ENCODE assay signal across 23 cellular contexts in the genomic region with DNA sequence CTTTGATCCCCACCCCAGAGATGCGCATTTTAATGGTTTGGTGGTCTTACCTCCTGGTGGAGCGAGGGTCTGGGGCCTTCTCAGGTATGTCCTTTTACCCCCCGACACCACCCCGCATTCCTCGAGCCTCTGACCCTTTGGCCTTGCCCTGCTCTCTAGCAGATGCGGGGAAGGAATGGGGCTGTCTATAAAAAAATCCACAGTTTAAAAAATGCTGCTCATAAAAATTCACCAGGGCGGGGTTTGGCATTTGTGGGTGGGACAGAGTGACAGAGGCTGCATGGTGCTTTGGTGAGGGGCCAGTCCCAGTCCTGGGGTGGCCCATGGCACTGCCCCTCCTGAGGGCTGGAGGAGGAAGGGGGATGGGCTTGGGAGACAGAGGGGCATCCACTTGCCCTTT. TPM values are rescaled to one million over a fixed set of nuclear protein-coding genes. Genes with fewer than 3 reads are reported as not detected.
DNase-seq lines count a peak whose midpoint lies in the region; ATAC-seq and TF ChIP-seq lines count a peak whose summit lies in the region.
"Had no signal": no experiment of that assay in that cellular context is flagged by ENCODE, and none has a peak within 500 bp of the region (broad histone marks: within the 10 kb centered on the region; RNA-seq: fewer than 3 reads in every experiment).

No MANE protein-coding gene starts in this region.

- no peaks in the 10 kb centered on the region for H3K9me2 ChIP-seq in GM23338 (ENCODE audit: insufficient read depth)

- no peaks in the 10 kb centered on the region for H3F3A ChIP-seq in GM23338 (replicated peaks; ENCODE audit: low read depth)

- 67 to 87% (median 77%) methylated on average over 7 of the region's 7 CpGs for WGBS in spleen, 5 donors

- H3K4me1 ChIP-seq in GM23338 (ENCODE audit: insufficient read depth) (peaks cover 18% of the 10 kb centered on the region; the same call in 1 of the 2 replicates), RWPE2 (ENCODE audit: insufficient read depth, poor library complexity, severe bottlenecking) (peaks cover 18% of the 10 kb centered on the region), left lung (peaks cover 4 to 28% of the 10 kb centered on the region in 2 donors), spleen (peaks cover 0 to 41% (median 13%) of the 10 kb centered on the region in 6 donors), HAP-1 (peaks cover 9% of the 10 kb centered on the region)
- no peaks in the 10 kb centered on the region for H3K4me1 ChIP-seq in naive thymus-derived CD4-positive, alpha-beta T cell (ENCODE audit: control insufficient read depth in 2 of 2, insufficient read depth in 2 of 2, low read length in 2 of 2)
- H3K4me1 ChIP-seq: thyroid gland had no signal

- no peak overlapping the region for H3K27ac Mint-ChIP-seq in GM23338
- no peak overlapping the region for H3K27ac Mint-ChIP-seq in naive thymus-derived CD4-positive, alpha-beta T cell
- H3K27ac Mint-ChIP-seq: activated CD4-positive, alpha-beta T cell treated with anti-CD3 and anti-CD28 coated beads, Interleukin-2, amount 10 ng/mL, durations not matched to agents 24 days and 14 days had no signal

- no peak for TF ChIP-seq POLR2A in spleen (IDR thresholded peaks at IDR 0.05)

- H3K9me3 ChIP-seq in RWPE2 (ENCODE audit: severe bottlenecking) (no peaks in the 10 kb centered on the region), left lung (peaks cover 0 to 8% of the 10 kb centered on the region in 2 donors), spleen (peaks cover 0 to 11% (median 3%) of the 10 kb centered on the region in 8 donors), HAP-1 (no peaks in the 10 kb centered on the region)
- H3K9me3 ChIP-seq in naive thymus-derived CD4-positive, alpha-beta T cell (ENCODE audit: control insufficient read depth in 2 of 3, low read length in 3 of 3) = no peaks in the 10 kb centered on the region
- H3K9me3 ChIP-seq: lower lobe of right lung, thyroid gland had no signal

- intact Hi-C loops in left lung (cut with DNase I) = no loop called here
- intact Hi-C loops in spleen (cut with DNase I; ENCODE audit: low total_unique reads) = no loop called here
- intact Hi-C loops in naive thymus-derived CD4-positive, alpha-beta T cell (cut with micrococcal nuclease) = no loop called here

- no peak overlapping the region for H3K4me3 Mint-ChIP-seq in GM23338
- H3K4me3 Mint-ChIP-seq in naive thymus-derived CD4-positive, alpha-beta T cell = no peak overlapping the region
- H3K4me3 Mint-ChIP-seq: activated CD4-positive, alpha-beta T cell treated with anti-CD3 and anti-CD28 coated beads, Interleukin-2, amount 10 ng/mL, durations not matched to agents 24 days and 14 days; naive B cell had no signal

- no peak overlapping the region for H3K27ac ChIP-seq in GM23338 (ENCODE audit: low read depth)
- peak overlapping the region; percentile 26 for H3K27ac ChIP-seq in RWPE2 (ENCODE audit: poor library complexity, severe bottlenecking)
- H3K27ac ChIP-seq in left lung = no peak overlapping the region
- no peak overlapping the region for H3K27ac ChIP-seq in spleen
- H3K27ac ChIP-seq in naive thymus-derived CD4-positive, alpha-beta T cell (ENCODE audit: low read depth, low read length) = no peak overlapping the region
- H3K27ac ChIP-seq: cardiac muscle cell, dorsolateral prefrontal cortex, epithelial cell of prostate, thyroid gland had no signal

- in situ Hi-C loops in HAP-1 (cut with MboI; ENCODE audit: low sequenced_read_pairs) = no loop called here

- no peak for DNase-seq in GM23338 (ENCODE audit: low spot score)
- DNase-seq in RWPE2 (ENCODE audit: low spot score) = no peak
- no peak for DNase-seq in left lung
- peak; percentile 36 for DNase-seq in spleen
- DNase-seq in activated CD8-positive, alpha-beta memory T cell treated with anti-CD3 and anti-CD28 coated beads, Interleukin-2, amount 50 U/mL, for 48 hours = no peak
- DNase-seq in D341Med (ENCODE audit: low spot score) = no peak
- no peak for DNase-seq in naive thymus-derived CD4-positive, alpha-beta T cell
- DNase-seq in HAP-1 (ENCODE audit: low spot score in 2 of 2) = no peak
- DNase-seq: activated CD4-positive, alpha-beta T cell treated with anti-CD3 and anti-CD28 coated beads, Interleukin-2, amount 10 ng/mL, durations not matched to agents 24 days and 14 days; activated gamma-delta T cell treated with Interleukin-2 at 50 U/mL for 16 hours; amniotic stem cell; dorsolateral prefrontal cortex; EL; foreskin melanocyte; lower lobe of right lung; naive B cell; SIG-M5; stimulated activated CD4-positive, alpha-beta T cell treated with anti-CD3 and anti-CD28 coated beads, Interleukin-2, amount 100 ng/mL, for 24 hours; stimulated activated naive CD4-positive, alpha-beta T cell; T-helper 1 cell; thyroid gland had no signal

- peaks cover 37% of the 10 kb centered on the region for H3K4me1 Mint-ChIP-seq in GM23338
- peaks cover 0 to 31% (median 0%) of the 10 kb centered on the region in 7 donors for H3K4me1 Mint-ChIP-seq in naive thymus-derived CD4-positive, alpha-beta T cell

- no peak overlapping the region for H2AFZ ChIP-seq in GM23338

- H4K20me1 ChIP-seq in GM23338 (replicated peaks; ENCODE audit: insufficient read depth) = no peaks in the 10 kb centered on the region

- H3K4me2 ChIP-seq in GM23338 = peak overlapping the region; percentile 32; the same call in 1 of the 2 replicates

- CTCF ChIA-PET in naive thymus-derived CD4-positive, alpha-beta T cell (lab: Charles Lee) = no interaction called here

- no peak for TF ChIP-seq CTCF in GM23338 (conservative IDR thresholded peaks at IDR 0.05; ENCODE audit: low read depth in 2 of 2)
- TF ChIP-seq CTCF in RWPE2 (IDR thresholded peaks at IDR 0.05; ENCODE audit: poor library complexity, severe bottlenecking) = no peak
- TF ChIP-seq CTCF in left lung (IDR thresholded peaks at IDR 0.05) = no peak
- TF ChIP-seq CTCF in spleen (IDR thresholded peaks at IDR 0.05 in 8 of 11, conservative IDR thresholded peaks at IDR 0.05 in 3 of 11) = no peak

- no peaks in the 10 kb centered on the region; the same call in 2 of the 3 replicates for H3K9me3 Mint-ChIP-seq in GM23338
- peaks cover 0 to 14% (median 0%) of the 10 kb centered on the region in 11 donors for H3K9me3 Mint-ChIP-seq in naive thymus-derived CD4-positive, alpha-beta T cell

- 0 out of 3 replicates have a peak, but pooled peaks cover 3% of the 10 kb centered on the region for H3K36me3 Mint-ChIP-seq in GM23338 (ENCODE audit: low read depth)
- peaks cover 0 to 14% (median 0%) of the 10 kb centered on the region in 5 donors for H3K36me3 Mint-ChIP-seq in naive thymus-derived CD4-positive, alpha-beta T cell
- H3K36me3 Mint-ChIP-seq: naive B cell had no signal

- H3K36me3 ChIP-seq in GM23338 (ENCODE audit: insufficient read depth) (no peaks in the 10 kb centered on the region), RWPE2 (ENCODE audit: low read depth) (no peaks in the 10 kb centered on the region), left lung (no peaks in the 10 kb centered on the region), spleen (no peaks in the 10 kb centered on the region), HAP-1 (replicated peaks) (no peaks in the 10 kb centered on the region)
- no peaks in the 10 kb centered on the region for H3K36me3 ChIP-seq in naive thymus-derived CD4-positive, alpha-beta T cell (ENCODE audit: control insufficient read depth in 2 of 3, insufficient read depth in 3 of 3, low read length in 3 of 3)
- H3K36me3 ChIP-seq: cardiac muscle cell, lower lobe of right lung, thyroid gland had no signal

- peaks cover 24% of the 10 kb centered on the region for H3K27me3 Mint-ChIP-seq in GM23338 (ENCODE audit: insufficient read depth, low read depth, poor library complexity)
- H3K27me3 Mint-ChIP-seq in naive thymus-derived CD4-positive, alpha-beta T cell = peaks cover 0 to 16% (median 5%) of the 10 kb centered on the region in 5 donors

- peaks cover 20% of the 10 kb centered on the region for H3K27me3 ChIP-seq in GM23338 (ENCODE audit: insufficient read depth)
- H3K27me3 ChIP-seq in RWPE2 (ENCODE audit: insufficient read depth, poor library complexity, severe bottlenecking) = no peaks in the 10 kb centered on the region
- H3K27me3 ChIP-seq in left lung = no peaks in the 10 kb centered on the region
- H3K27me3 ChIP-seq in spleen (replicated peaks in 1 of 7) = no peaks in the 10 kb centered on the region
- no peaks in the 10 kb centered on the region for H3K27me3 ChIP-seq in naive thymus-derived CD4-positive, alpha-beta T cell (ENCODE audit: control insufficient read depth in 2 of 2, insufficient read depth in 2 of 2, low read length in 2 of 2)
- H3K27me3 ChIP-seq in HAP-1 (ENCODE audit: low read depth) = peaks cover 14% of the 10 kb centered on the region
- H3K27me3 ChIP-seq: dorsolateral prefrontal cortex, thyroid gland had no signal

- POLR2A ChIA-PET in naive thymus-derived CD4-positive, alpha-beta T cell (lab: Charles Lee) = no interaction called here

- ATAC-seq in GM23338 (no peak), RWPE2 (ENCODE audit: low read depth) (peak; percentile 13; the same call in 1 of the 3 replicates), left lung (peak; percentile 6)
- no peak for ATAC-seq in naive thymus-derived CD4-positive, alpha-beta T cell

- H3K4me3 ChIP-seq in GM23338 (no peak overlapping the region), RWPE2 (ENCODE audit: severe bottlenecking) (no peak overlapping the region), left lung (no peak overlapping the region), spleen (no peak overlapping the region), HAP-1 (no peak overlapping the region)
- no peak overlapping the region for H3K4me3 ChIP-seq in naive thymus-derived CD4-positive, alpha-beta T cell (ENCODE audit: low read length)
- H3K4me3 ChIP-seq: cardiac muscle cell, dorsolateral prefrontal cortex, lower lobe of right lung, thyroid gland had no signal

- no peaks in the 10 kb centered on the region for H3K79me2 ChIP-seq in GM23338 (replicated peaks; ENCODE audit: insufficient read depth)

TF ChIP-seq in GM23338, 12 proteins besides CTCF, POLR2A, EP300 and RAD21:
- TF ChIP-seq NANOG (IDR thresholded peaks at IDR 0.05; ENCODE audit: borderline replicate concordance) = no peak

RNA-seq across cellular contexts. Expression of a gene that starts 6.7 kb away (rescaled TPM):
- total RNA-seq in GM23338 (2014; rRNA removed; shearing (Covaris generic)) = 16.4 and 17.4 TPM in 2 replicates
- 15.2 and 16.2 TPM in 2 replicates for polyA plus RNA-seq in GM23338 (2016; fragmentation: Nextera tagmentation; extraction: Ambion mirVana)
- 10 to 100 TPM; 50.5 to 68.1 TPM for total RNA-seq in left lung
- total RNA-seq in spleen = 100 to 1,000 TPM in 3 of 7 donors, 10 to 100 TPM in 4; 67.2 to 126 (median 96.3) TPM
- 10 to 100 TPM; 26.6 to 61.5 (median 38.0) TPM for polyA plus RNA-seq in spleen
- 100 to 1,000 TPM in 1 of 5 experiments, 10 to 100 TPM in 3, 1 to 10 TPM in 1; 8.7 to 119 (median 11.6) TPM for total RNA-seq in naive thymus-derived CD4-positive, alpha-beta T cell
- polyA plus RNA-seq in naive thymus-derived CD4-positive, alpha-beta T cell = 10 to 100 TPM; 25.9 to 28.2 TPM

RNA-seq across cellular contexts. Expression of a gene that starts 22.7 kb away (rescaled TPM):
- total RNA-seq in GM23338 (2014; rRNA removed; shearing (Covaris generic)) = 15.2 and 24.4 TPM in 2 replicates
- polyA plus RNA-seq in GM23338 (2016; fragmentation: Nextera tagmentation; extraction: Ambion mirVana) = 3.9 and 6.1 TPM in 2 replicates
- total RNA-seq in left lung = 10 to 100 TPM; 24.3 to 29.1 TPM
- total RNA-seq in spleen = 10 to 100 TPM; 18.3 to 35.6 (median 23.6) TPM
- 1 to 10 TPM; 3.9 to 5.5 (median 4.0) TPM for polyA plus RNA-seq in spleen
- total RNA-seq in naive thymus-derived CD4-positive, alpha-beta T cell = 10 to 100 TPM; 14.9 to 36.8 (median 19.5) TPM
- 10 to 100 TPM; 17.9 to 19.6 TPM for polyA plus RNA-seq in naive thymus-derived CD4-positive, alpha-beta T cell

Comparison
In these comparisons a context has a peak if more than half of its experiments do, and no peak if none do; other contexts are left out.
1. ATAC-seq: peak in RWPE2 (single experiment) and left lung (single experiment); none in GM23338 (single experiment) and naive thymus-derived CD4-positive, alpha-beta T cell (single experiment).